In genomic region chr18:8657050-8657820, GRCh38 we compare ENCODE assay signal across 1 cellular context.
TF ChIP-seq lines count a peak whose summit lies in the region.

No MANE protein-coding gene starts in this region.

TF ChIP-seq in neural cell, 6 proteins besides CTCF, POLR2A, EP300 and RAD21 (continued from another document):
- no peak for TF ChIP-seq REST (IDR thresholded peaks at IDR 0.05; ENCODE audit: borderline replicate concordance)
- TF ChIP-seq MXI1 (conservative IDR thresholded peaks at IDR 0.05; ENCODE audit: poor library complexity, severe bottlenecking): no peak
- TF ChIP-seq EZH2 (IDR thresholded peaks at IDR 0.05; ENCODE audit: borderline replicate concordance, insufficient read depth, low read length, poor library complexity, severe bottlenecking): no peak
- TF ChIP-seq TAF1 (IDR thresholded peaks at IDR 0.05; ENCODE audit: low read depth): no peak
- no peak for TF ChIP-seq POLR2AphosphoS5 (IDR thresholded peaks at IDR 0.05)
